7 cellular contexts compared by ENCODE assay signal in the genomic region with DNA sequence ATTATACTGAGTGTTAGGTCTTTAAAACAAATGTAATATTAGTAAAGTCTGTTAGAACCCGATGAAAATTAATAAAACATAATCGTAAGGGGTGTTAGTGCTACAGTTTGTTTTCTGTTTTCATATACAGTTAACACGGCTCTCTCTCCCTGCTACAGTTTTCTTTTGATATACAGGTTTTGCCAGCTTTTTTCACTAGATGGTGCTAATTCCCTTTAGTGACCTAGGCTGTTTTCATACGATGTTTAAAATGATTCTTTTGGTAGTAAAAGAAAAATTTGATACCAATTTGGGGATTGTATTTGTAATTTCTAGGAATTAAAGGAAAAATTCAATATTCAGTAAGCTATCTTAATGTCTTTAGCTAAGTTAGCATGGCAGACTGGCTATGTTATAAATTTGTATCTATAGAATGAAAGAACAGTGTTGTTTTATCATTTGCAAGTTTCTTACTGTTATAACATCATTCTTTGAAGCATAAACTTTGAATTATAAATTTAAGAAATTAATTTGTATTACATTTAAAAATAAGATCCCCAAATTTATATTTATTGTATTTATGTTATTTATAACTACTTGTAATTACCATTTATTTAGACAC. TPM values are rescaled to one million over a fixed set of nuclear protein-coding genes. Genes with fewer than 3 reads are reported as not detected.
DNase-seq lines count a peak whose midpoint lies in the region; ATAC-seq and TF ChIP-seq lines count a peak whose summit lies in the region.

No MANE protein-coding gene starts in this region.

- H3K36me3 Mint-ChIP-seq in neural crest cell (ENCODE audit: low read depth), result no peaks in the 10 kb centered on the region

- H3K9me2 ChIP-seq in Loucy (replicated peaks; ENCODE audit: low read depth, low read length), result no peaks in the 10 kb centered on the region

- TF ChIP-seq CTCF in Loucy (conservative IDR thresholded peaks at IDR 0.05; ENCODE audit: low read length) (peak; percentile 88), neural crest cell (conservative IDR thresholded peaks at IDR 0.05) (peak; percentile 87), lower leg skin (IDR thresholded peaks at IDR 0.05) (no peak)

- ATAC-seq in esophagus mucosa (peak; percentile 48), GM21360 (IDR thresholded peaks at IDR 0.05; ENCODE audit: unreplicated experiment) (no peak)

- H3K4me2 ChIP-seq in Loucy (ENCODE audit: low read depth, low read length, poor library complexity, severe bottlenecking), result peak overlapping the region; percentile 67

- no peaks in the 10 kb centered on the region for H3K9me3 ChIP-seq in Loucy (ENCODE audit: insufficient read depth, low read depth, low read length)
- no peaks in the 10 kb centered on the region for H3K9me3 ChIP-seq in SK-N-MC (ENCODE audit: low read depth, low read length)

- H3K36me3 ChIP-seq in Loucy (ENCODE audit: insufficient read depth, low read length) (no peaks in the 10 kb centered on the region; the same call in 1 of the 2 replicates), SK-N-MC (ENCODE audit: insufficient read depth, low read length) (no peaks in the 10 kb centered on the region)

- no peaks in the 10 kb centered on the region for H3K79me2 ChIP-seq in Loucy (ENCODE audit: insufficient read depth, low read length)

- peak overlapping the region; percentile 27 for H3K4me3 ChIP-seq in Loucy (ENCODE audit: low read length, poor library complexity, severe bottlenecking)
- H3K4me3 ChIP-seq in SK-N-MC, result no peak overlapping the region
- H3K4me3 ChIP-seq in lower leg skin (ENCODE audit: low read depth, poor library complexity, severe bottlenecking), result no peak overlapping the region

- TF ChIP-seq POLR2A in lower leg skin (IDR thresholded peaks at IDR 0.05), result no peak

- H3K4me3 Mint-ChIP-seq in neural crest cell, result no peak overlapping the region

- peak overlapping the region; percentile 11 for H2AFZ ChIP-seq in Loucy (ENCODE audit: low read length)

- H3K4me1 ChIP-seq in Loucy (ENCODE audit: insufficient read depth, low read length, poor library complexity, severe bottlenecking), result peaks cover 23% of the 10 kb centered on the region

- no peaks in the 10 kb centered on the region for H3F3A ChIP-seq in Loucy (ENCODE audit: low read depth)

- no peaks in the 10 kb centered on the region for H4K20me1 ChIP-seq in Loucy (ENCODE audit: insufficient read depth, low read length, poor library complexity, severe bottlenecking)

- H3K27me3 ChIP-seq in Loucy (ENCODE audit: insufficient read depth, low read length, poor library complexity, severe bottlenecking), result no peaks in the 10 kb centered on the region

- WGBS in lower leg skin, 2 donors, result 2 to 4% methylated on average over 4 of the region's 4 CpGs

- H3K9me3 Mint-ChIP-seq in neural crest cell, result no peaks in the 10 kb centered on the region

- H3K4me1 Mint-ChIP-seq in neural crest cell, result peaks cover 13% of the 10 kb centered on the region

- peak; percentile 37 for DNase-seq in GM04504 (ENCODE audit: low read depth)
- peak; percentile 52 for DNase-seq in SK-N-MC (ENCODE audit: low read depth, low spot score)
- no peak for DNase-seq in neural crest cell (ENCODE audit: low read depth, low spot score)
- no peak for DNase-seq in lower leg skin (ENCODE audit: low spot score in 2 of 2)

- no peak overlapping the region for H3K27ac ChIP-seq in SK-N-MC

- intact Hi-C loops in lower leg skin (cut with DNase I; ENCODE audit: low total_unique reads), result no loop called here

- no peak overlapping the region for H3K27ac Mint-ChIP-seq in neural crest cell (ENCODE audit: unreplicated experiment)

- H3K27me3 Mint-ChIP-seq in neural crest cell (ENCODE audit: low read depth), result no peaks in the 10 kb centered on the region

- H3K9ac ChIP-seq in Loucy (ENCODE audit: low read depth, low read length, poor library complexity, severe bottlenecking), result peak overlapping the region; percentile 56
- no peak overlapping the region for H3K9ac ChIP-seq in SK-N-MC (ENCODE audit: insufficient read length)

RNA-seq across cellular contexts. Expression of a gene that starts 11.5 kb away (rescaled TPM):
- total RNA-seq in esophagus mucosa (3.5 TPM), neural crest cell (18.1 and 18.5 TPM in 2 replicates), lower leg skin (1 to 10 TPM; 4.6 to 8.1 (median 6.5) TPM)

Comparison
In these comparisons a context has a peak if more than half of its experiments do, and no peak if none do; other contexts are left out.
1. DNase-seq: peak in GM04504 (single experiment) and SK-N-MC (single experiment); none in neural crest cell (single experiment) and lower leg skin (0 of 2).
2. CTCF ChIP-seq: peak in Loucy (single experiment) and neural crest cell (single experiment); none in lower leg skin (0 of 3).